In genomic region chr7:149283321-149283720, GRCh38 we compare ENCODE assay signal across 1 cellular context.
TF ChIP-seq lines count a peak whose summit lies in the region.

No MANE protein-coding gene starts in this region.

TF ChIP-seq in HepG2, 621 proteins besides CTCF, POLR2A, EP300 and RAD21:
- TF ChIP-seq GABPB1 (CRISPR knock-in tag; IDR thresholded peaks at IDR 0.05) (no peak), ZNF598 (CRISPR knock-in tag; IDR thresholded peaks at IDR 0.05; ENCODE audit: borderline replicate concordance) (no peak), ZNF7 (CRISPR knock-in tag; IDR thresholded peaks at IDR 0.05) (no peak), CREB1 (IDR thresholded peaks at IDR 0.05) (no peak), CREB1 (CRISPR knock-in tag; IDR thresholded peaks at IDR 0.05) (no peak), AGO2 (optimal IDR thresholded peaks at IDR 0.05; ENCODE audit: low read depth, low read length) (no peak), ZNF446 (CRISPR knock-in tag; IDR thresholded peaks at IDR 0.05) (no peak), ZEB1 (IDR thresholded peaks at IDR 0.05; ENCODE audit: insufficient replicate concordance, low read depth) (no peak), ZSCAN21 (CRISPR knock-in tag; IDR thresholded peaks at IDR 0.05; ENCODE audit: borderline replicate concordance) (no peak), PHF20 (CRISPR knock-in tag; IDR thresholded peaks at IDR 0.05) (no peak), ZNF333 (CRISPR knock-in tag; IDR thresholded peaks at IDR 0.05; ENCODE audit: borderline replicate concordance) (no peak), ZNF382 (CRISPR knock-in tag; IDR thresholded peaks at IDR 0.05; ENCODE audit: borderline replicate concordance) (no peak), SOX6 (IDR thresholded peaks at IDR 0.05) (no peak), SOX6 (CRISPR knock-in tag; IDR thresholded peaks at IDR 0.05) (no peak), CAMTA2 (CRISPR knock-in tag; IDR thresholded peaks at IDR 0.05; ENCODE audit: borderline replicate concordance) (no peak)
